In genomic region chr19:36114763-36115452, GRCh38 we compare ENCODE assay signal across 1 cellular context.
A peak's percentile ranks its signal among the peaks of the same experiment; 100 is the strongest.
TF ChIP-seq lines count a peak whose summit lies in the region.

TSS of gene POLR2I (minus strand) at chr19:36114875. CDS start at chr19:36114856, 19 bp downstream.

TF ChIP-seq in HepG2, 621 proteins besides CTCF, POLR2A, EP300 and RAD21 (continued from another document and continues in another):
- peak; percentile 47 for TF ChIP-seq DR1 (CRISPR knock-in tag; IDR thresholded peaks at IDR 0.05)
- TF ChIP-seq FOXJ3 (CRISPR knock-in tag; IDR thresholded peaks at IDR 0.05; ENCODE audit: borderline replicate concordance): peak; percentile 70; the same call in 1 of the 2 replicates
- TF ChIP-seq SALL1 (CRISPR knock-in tag; IDR thresholded peaks at IDR 0.05): peak; percentile 83
- TF ChIP-seq ZNF558 (CRISPR knock-in tag; IDR thresholded peaks at IDR 0.05; ENCODE audit: borderline replicate concordance): no peak; the same call in 1 of the 2 replicates
- 0 out of 2 replicates have a peak, but pooled peaks have one; percentile 42 for TF ChIP-seq TBP (CRISPR knock-in tag; IDR thresholded peaks at IDR 0.05)
- TF ChIP-seq E2F1 (CRISPR knock-in tag; IDR thresholded peaks at IDR 0.05): peak; percentile 75
- TF ChIP-seq CCAR2 (optimal IDR thresholded peaks at IDR 0.05; ENCODE audit: low read depth, low read length): no peak
- peak; percentile 98 for TF ChIP-seq NR0B2 (CRISPR knock-in tag; IDR thresholded peaks at IDR 0.05)
- peak; percentile 79; the same call in 1 of the 2 replicates for TF ChIP-seq THAP7 (CRISPR knock-in tag; IDR thresholded peaks at IDR 0.05)
- peak; percentile 54 for TF ChIP-seq ZHX1 (CRISPR knock-in tag; IDR thresholded peaks at IDR 0.05; ENCODE audit: low read depth)
- TF ChIP-seq CREB3 (CRISPR knock-in tag; IDR thresholded peaks at IDR 0.05): peak; percentile 95
- TF ChIP-seq KDM1A (CRISPR knock-in tag; IDR thresholded peaks at IDR 0.05): no peak
- peak; percentile 77 for TF ChIP-seq JARID2 (CRISPR knock-in tag; IDR thresholded peaks at IDR 0.05; ENCODE audit: insufficient replicate concordance)
- peak; percentile 83 for TF ChIP-seq IRF2 (CRISPR knock-in tag; IDR thresholded peaks at IDR 0.05)
- peak; percentile 51; the same call in 1 of the 2 replicates for TF ChIP-seq UBTF (CRISPR knock-in tag; IDR thresholded peaks at IDR 0.05)
- TF ChIP-seq ZBTB40 (IDR thresholded peaks at IDR 0.05): no peak
- TF ChIP-seq ZBTB40 (CRISPR knock-in tag; IDR thresholded peaks at IDR 0.05): peak; percentile 86
- peak; percentile 69 for TF ChIP-seq RFX5 (IDR thresholded peaks at IDR 0.05; ENCODE audit: low read depth, low read length)
- 0 out of 2 replicates have a peak, but pooled peaks have one; percentile 50 for TF ChIP-seq ZNF44 (CRISPR knock-in tag; IDR thresholded peaks at IDR 0.05)
- no peak for TF ChIP-seq ZNF775 (CRISPR knock-in tag; IDR thresholded peaks at IDR 0.05; ENCODE audit: borderline replicate concordance)
- peak; percentile 97 for TF ChIP-seq MXD1 (CRISPR knock-in tag; IDR thresholded peaks at IDR 0.05)
- peak; percentile 45 for TF ChIP-seq ZNF83 (CRISPR knock-in tag; IDR thresholded peaks at IDR 0.05; ENCODE audit: borderline replicate concordance)
- peak; percentile 76 for TF ChIP-seq ELF1 (CRISPR knock-in tag; IDR thresholded peaks at IDR 0.05)
- TF ChIP-seq U2AF1 (optimal IDR thresholded peaks at IDR 0.05; ENCODE audit: low read depth, low read length): no peak
- peak; percentile 76; the same call in 1 of the 2 replicates for TF ChIP-seq ZNF740 (CRISPR knock-in tag; IDR thresholded peaks at IDR 0.05)
- peak; percentile 92 for TF ChIP-seq HOXA5 (CRISPR knock-in tag; IDR thresholded peaks at IDR 0.05)
- TF ChIP-seq YEATS2 (CRISPR knock-in tag; IDR thresholded peaks at IDR 0.05; ENCODE audit: borderline replicate concordance): peak; percentile 95
- peak; percentile 62; the same call in 1 of the 2 replicates for TF ChIP-seq LBX2 (CRISPR knock-in tag; IDR thresholded peaks at IDR 0.05; ENCODE audit: borderline replicate concordance)
- TF ChIP-seq ZEB1 (IDR thresholded peaks at IDR 0.05; ENCODE audit: insufficient replicate concordance, low read depth): peak; percentile 39
- peak; percentile 87; the same call in 1 of the 2 replicates for TF ChIP-seq ZBTB44 (CRISPR knock-in tag; IDR thresholded peaks at IDR 0.05)
- peak; percentile 23; the same call in 1 of the 2 replicates for TF ChIP-seq HBP1 (CRISPR knock-in tag; IDR thresholded peaks at IDR 0.05; ENCODE audit: low read depth)
- TF ChIP-seq JUN (CRISPR knock-in tag; IDR thresholded peaks at IDR 0.05): peak; percentile 50; the same call in 1 of the 2 replicates
- TF ChIP-seq THYN1 (CRISPR knock-in tag; IDR thresholded peaks at IDR 0.05; ENCODE audit: borderline replicate concordance, low read depth): no peak
- TF ChIP-seq KDM5B (CRISPR knock-in tag; IDR thresholded peaks at IDR 0.05; ENCODE audit: borderline replicate concordance): peak; percentile 87
